Comparison of ENCODE assay signal across 12 cellular contexts in genomic region chr1:230682882-230683610, GRCh38. TPM values are rescaled to one million over a fixed set of nuclear protein-coding genes. Genes with fewer than 3 reads are reported as not detected.
DNase-seq lines count a peak whose midpoint lies in the region; ATAC-seq and TF ChIP-seq lines count a peak whose summit lies in the region.
"Had no signal": no experiment of that assay in that cellular context is flagged by ENCODE, and none has a peak within 500 bp of the region (broad histone marks: within the 10 kb centered on the region; RNA-seq: fewer than 3 reads in every experiment).

No MANE protein-coding gene starts in this region.

- TF ChIP-seq EP300 in suprapubic skin (IDR thresholded peaks at IDR 0.05) = no peak

- ATAC-seq in T-helper 17 cell (no peak), GM19023 (IDR thresholded peaks at IDR 0.05; ENCODE audit: unreplicated experiment) (no peak)
- ATAC-seq: mucosa of descending colon, Panc1 had no signal

- no peaks in the 10 kb centered on the region for H3K36me3 ChIP-seq in fibroblast of lung (ENCODE audit: control insufficient read depth, insufficient read depth, low read length)
- H3K36me3 ChIP-seq in suprapubic skin = peaks cover 88% of the 10 kb centered on the region

- TF ChIP-seq CTCF in fibroblast of lung (conservative IDR thresholded peaks at IDR 0.05 in 1 of 2, IDR thresholded peaks at IDR 0.05 in 1 of 2; ENCODE audit: low read depth in 1 of 2, low read length in 2 of 2) (no peak), suprapubic skin (IDR thresholded peaks at IDR 0.05) (no peak)

- WGBS in suprapubic skin = 81% methylated on average over 9 of the region's 9 CpGs

- H3K4me1 ChIP-seq in fibroblast of lung (ENCODE audit: control insufficient read depth, extremely low read depth, insufficient read depth, low read length) (peaks cover 10% of the 10 kb centered on the region), suprapubic skin (peaks cover 11% of the 10 kb centered on the region)

- DNase-seq in GM04504 (ENCODE audit: low read depth) (peak; percentile 43), T-helper 17 cell (no peak), fibroblast of lung (ENCODE audit: low read depth in 2 of 2) (peak; percentile 65 to 80), superior temporal gyrus (ENCODE audit: extremely low spot score) (peak; percentile 76), DMS114 treated with DMSO at 0.1 percent for 48 hours (lab: John Stamatoyannopoulos, UW; ENCODE audit: unreplicated experiment) (no peak), suprapubic skin (ENCODE audit: low spot score in 2 of 2) (no peak)
- DNase-seq: central memory CD4-positive, alpha-beta T cell; mucosa of descending colon had no signal

- H3K4me1 Mint-ChIP-seq in T-helper 17 cell = peaks cover 2% of the 10 kb centered on the region

- H3K4me2 ChIP-seq in fibroblast of lung (ENCODE audit: extremely low read depth, insufficient read depth, low read length) = no peak overlapping the region

- no peaks in the 10 kb centered on the region for H3K79me2 ChIP-seq in fibroblast of lung (ENCODE audit: control insufficient read depth, insufficient read depth, low read length)

- H3K4me3 ChIP-seq in fibroblast of lung (replicated peaks in 1 of 4; ENCODE audit: control extremely low read depth in 1 of 4, insufficient read depth in 1 of 4, low read depth in 3 of 4, low read length in 4 of 4) (no peak overlapping the region), suprapubic skin (no peak overlapping the region)
- H3K4me3 ChIP-seq: heart left ventricle, mucosa of descending colon, vagina had no signal

- no peaks in the 10 kb centered on the region for H3K27me3 Mint-ChIP-seq in T-helper 17 cell

- no peak overlapping the region for H3K9ac ChIP-seq in fibroblast of lung (ENCODE audit: insufficient read depth, low read length)

- no peak overlapping the region for H2AFZ ChIP-seq in fibroblast of lung (ENCODE audit: low read length)

- H3K9me3 ChIP-seq in T-helper 17 cell (ENCODE audit: control insufficient read depth, low read length, poor library complexity, severe bottlenecking) = no peaks in the 10 kb centered on the region
- no peaks in the 10 kb centered on the region for H3K9me3 ChIP-seq in fibroblast of lung (ENCODE audit: control insufficient read depth, insufficient read depth, low read depth, low read length)
- no peaks in the 10 kb centered on the region for H3K9me3 ChIP-seq in suprapubic skin
- H3K9me3 ChIP-seq: heart left ventricle, mucosa of descending colon, vagina had no signal

- H3K27me3 ChIP-seq in fibroblast of lung (ENCODE audit: control insufficient read depth, insufficient read depth, low read length) (no peaks in the 10 kb centered on the region), suprapubic skin (no peaks in the 10 kb centered on the region)
- H3K27me3 ChIP-seq: heart left ventricle, vagina had no signal

- no peaks in the 10 kb centered on the region for H4K20me1 ChIP-seq in fibroblast of lung (ENCODE audit: control insufficient read depth, extremely low read depth, insufficient read depth, low read length)

- H3K27ac Mint-ChIP-seq in T-helper 17 cell = peak overlapping the region; percentile 79

- no peak for TF ChIP-seq POLR2A in suprapubic skin (IDR thresholded peaks at IDR 0.05)

- no peak overlapping the region for H3K27ac ChIP-seq in fibroblast of lung (ENCODE audit: insufficient read depth, low read length)
- no peak overlapping the region for H3K27ac ChIP-seq in suprapubic skin
- H3K27ac ChIP-seq: vagina had no signal

- peaks cover 7% of the 10 kb centered on the region for H3K36me3 Mint-ChIP-seq in T-helper 17 cell (ENCODE audit: low read depth)

- no peak overlapping the region for H3K4me3 Mint-ChIP-seq in T-helper 17 cell

RNA-seq across cellular contexts. Expression of gene AGT, which starts 30.9 kb away (rescaled TPM):
- total RNA-seq in T-helper 17 cell (not detected), fibroblast of lung (10.6 and 14.1 TPM in 2 replicates), suprapubic skin (1 to 10 TPM in 2 of 4 donors, not detected in 2; 1.6 to 5.0 TPM)
- 0.38 and 3.7 TPM in 2 replicates for polyA plus RNA-seq in fibroblast of lung
- polyA plus RNA-seq in fibroblast of lung (2012) = 0.22 and 2.7 TPM in 2 replicates
- polyA minus RNA-seq in fibroblast of lung (ENCODE audit: low replicate concordance) = 0.41 and 2.8 TPM in 2 replicates

RNA-seq across cellular contexts. Expression of gene COG2, which starts 40.8 kb away (rescaled TPM):
- total RNA-seq in T-helper 17 cell (10 to 100 TPM; 20.6 to 22.7 TPM), fibroblast of lung (21.5 and 22.3 TPM in 2 replicates), suprapubic skin (10 to 100 TPM; 21.9 to 34.4 (median 23.8) TPM)
- polyA plus RNA-seq in fibroblast of lung = 14.2 and 15.4 TPM in 2 replicates
- polyA plus RNA-seq in fibroblast of lung (2012) = 10.5 and 10.6 TPM in 2 replicates
- 5.4 and 10.6 TPM in 2 replicates for polyA minus RNA-seq in fibroblast of lung (ENCODE audit: low replicate concordance)

Comparison
In these comparisons a context has a peak if more than half of its experiments do, and no peak if none do; other contexts are left out.
1. DNase-seq: peak in GM04504 (single experiment), fibroblast of lung (2 of 2) and superior temporal gyrus (single experiment); none in T-helper 17 cell (0 of 3), DMS114 treated with DMSO at 0.1 percent for 48 hours (single experiment) and suprapubic skin (0 of 2).